Comparison of ENCODE assay signal across 1 cellular context in the genomic region with DNA sequence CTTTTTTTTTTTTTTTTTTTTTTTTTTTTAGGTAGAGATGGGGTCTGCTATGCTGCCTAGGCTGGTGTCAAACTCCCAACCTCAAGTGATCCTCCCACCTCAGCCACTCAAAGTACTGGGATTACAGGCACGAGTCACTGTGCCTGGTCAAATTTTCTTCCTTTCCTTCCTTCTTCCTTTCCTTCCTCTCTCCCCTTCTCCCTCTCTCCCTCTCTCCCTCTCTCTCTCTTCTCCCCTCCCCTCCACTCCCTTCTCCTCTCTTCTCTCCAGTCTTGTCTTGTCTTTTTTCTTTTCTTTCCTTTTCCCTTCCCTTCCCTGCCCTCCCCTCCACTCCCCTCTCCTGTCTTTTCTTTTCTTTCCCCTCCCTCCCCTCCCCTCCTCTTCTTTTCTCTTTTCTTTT.
TF ChIP-seq lines count a peak whose summit lies in the region.

No MANE protein-coding gene starts in this region.

TF ChIP-seq in HCT116, 20 proteins besides CTCF, POLR2A, EP300 and RAD21 (continued from another document):
- no peak for TF ChIP-seq SP1 (IDR thresholded peaks at IDR 0.05; ENCODE audit: low read depth)
- TF ChIP-seq, protein P1, sequence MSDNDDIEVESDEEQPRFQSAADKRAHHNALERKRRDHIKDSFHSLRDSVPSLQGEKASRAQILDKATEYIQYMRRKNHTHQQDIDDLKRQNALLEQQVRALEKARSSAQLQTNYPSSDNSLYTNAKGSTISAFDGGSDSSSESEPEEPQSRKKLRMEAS (IDR thresholded peaks at IDR 0.05) = no peak
- no peak for TF ChIP-seq SIN3A (IDR thresholded peaks at IDR 0.05; ENCODE audit: low read depth)
